Comparison of ENCODE assay signal across 22 cellular contexts in the genomic region with DNA sequence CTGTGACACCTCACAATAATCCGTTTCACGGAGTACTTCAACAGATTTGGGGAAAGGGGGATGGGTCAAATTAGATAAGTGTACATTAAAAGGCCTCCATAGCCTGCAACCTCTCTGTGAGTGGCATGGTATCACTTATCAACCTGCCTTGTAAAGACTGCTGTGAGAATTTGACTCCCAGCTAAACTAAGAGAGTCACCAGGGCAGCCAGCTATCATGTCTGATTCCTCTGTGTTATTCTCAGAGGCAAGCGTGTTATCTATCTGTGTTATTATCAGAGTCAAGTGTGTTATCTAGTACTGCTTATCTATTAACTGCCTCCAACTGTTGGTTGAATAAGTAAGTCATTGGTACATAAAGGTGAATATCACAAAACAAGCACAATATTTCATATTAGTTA. TPM values are rescaled to one million over a fixed set of nuclear protein-coding genes. Genes with fewer than 3 reads are reported as not detected.
"Had no signal": no experiment of that assay in that cellular context is flagged by ENCODE, and none has a peak within 500 bp of the region (broad histone marks: within the 10 kb centered on the region; RNA-seq: fewer than 3 reads in every experiment).

No MANE protein-coding gene starts in this region.

- H3K4me3 ChIP-seq: esophagus muscularis mucosa, prostate gland, stomach, suprapubic skin, tibial nerve had no signal

- DNase-seq: activated gamma-delta T cell treated with Interleukin-2 at 50 U/mL for 16 hours; activated T-cell treated with anti-CD3 and anti-CD28 coated beads, Interleukin-2, amount 50 U/mL, for 1 hour; anterior cingulate cortex; caudate nucleus; dermis blood vessel endothelial cell; effector CD8-positive, alpha-beta T cell; glutamatergic neuron; islet precursor cell; left colon; naive thymus-derived CD8-positive, alpha-beta T cell; stimulated activated CD4-positive, alpha-beta T cell treated with anti-CD3 and anti-CD28 coated beads, Interleukin-1b, Interleukin-23, amount 100 ng/mL, for 48 hours; stomach had no signal

- H3K4me1 ChIP-seq: prostate gland had no signal

- H3K36me3 ChIP-seq: esophagus muscularis mucosa, prostate gland, stomach, suprapubic skin, tibial nerve had no signal

- FAIRE-seq: frontal cortex, urothelium cell line had no signal

- H3K27ac ChIP-seq: esophagus muscularis mucosa, prostate gland, suprapubic skin had no signal

- H3K9me3 ChIP-seq: esophagus muscularis mucosa, prostate gland, stomach, suprapubic skin, tibial nerve had no signal

- ATAC-seq: left colon; naive thymus-derived CD8-positive, alpha-beta T cell; stimulated activated effector memory CD8-positive, alpha-beta T cell treated with anti-CD3 and anti-CD28 coated beads, Interleukin-12 subunit alpha, Interleukin-12 subunit beta, amount 100 ng/mL, for 72 hours had no signal

RNA-seq across cellular contexts. Expression of a gene that starts 4.1 kb away (rescaled TPM):
- total RNA-seq: lung microvascular endothelial cell, osteoblast had no signal

RNA-seq across cellular contexts. Expression of a gene that starts 30.5 kb away (rescaled TPM):
- total RNA-seq: dermis blood vessel endothelial cell, esophagus muscularis mucosa, frontal cortex, left colon, lung microvascular endothelial cell, mesothelial cell of epicardium, osteoblast, prostate gland, tibial nerve had no signal
- polyA plus RNA-seq: stomach had no signal
